Comparison of ENCODE assay signal across 1 cellular context in the genomic region with DNA sequence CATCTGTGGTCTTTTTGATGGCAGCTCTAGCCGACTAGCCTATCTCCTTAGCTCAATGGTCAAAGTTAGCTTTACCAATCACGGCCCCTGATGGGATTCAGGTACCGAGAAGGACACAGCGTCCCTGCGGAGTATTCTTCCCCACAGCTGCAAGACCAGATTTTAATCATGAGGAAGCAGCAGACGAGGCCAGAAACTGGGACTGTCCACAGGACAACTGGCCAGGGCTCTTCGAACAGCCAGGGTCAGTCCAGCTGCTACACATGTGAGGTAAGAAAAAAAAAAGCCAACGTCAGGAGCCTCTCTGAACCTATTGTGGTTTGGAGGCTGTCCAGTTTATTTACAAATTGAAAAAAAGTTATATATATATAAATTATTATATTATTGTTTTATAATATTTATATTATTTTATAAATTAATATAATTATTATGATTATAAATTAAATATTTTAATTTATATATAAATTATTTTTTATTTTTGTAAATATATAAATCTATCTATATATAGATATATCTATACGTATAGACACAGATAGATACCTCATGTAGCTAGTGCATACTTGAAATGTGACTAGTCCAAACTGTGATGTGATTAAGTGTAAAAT.
TF ChIP-seq lines count a peak whose summit lies in the region.

No MANE protein-coding gene starts in this region.

TF ChIP-seq in WTC11, 78 proteins besides CTCF, POLR2A, EP300 and RAD21:
- TF ChIP-seq MLX (CRISPR knock-in tag; IDR thresholded peaks at IDR 0.05), result no peak
- TF ChIP-seq HMGA2 (CRISPR knock-in tag; IDR thresholded peaks at IDR 0.05), result peak; percentile 96; the same call in 1 of the 2 replicates
- TF ChIP-seq MAX (CRISPR knock-in tag; IDR thresholded peaks at IDR 0.05), result no peak
- no peak for TF ChIP-seq TCF7 (CRISPR knock-in tag; IDR thresholded peaks at IDR 0.05; ENCODE audit: low read depth)
